Comparison of ENCODE assay signal across 9 cellular contexts in the genomic region with DNA sequence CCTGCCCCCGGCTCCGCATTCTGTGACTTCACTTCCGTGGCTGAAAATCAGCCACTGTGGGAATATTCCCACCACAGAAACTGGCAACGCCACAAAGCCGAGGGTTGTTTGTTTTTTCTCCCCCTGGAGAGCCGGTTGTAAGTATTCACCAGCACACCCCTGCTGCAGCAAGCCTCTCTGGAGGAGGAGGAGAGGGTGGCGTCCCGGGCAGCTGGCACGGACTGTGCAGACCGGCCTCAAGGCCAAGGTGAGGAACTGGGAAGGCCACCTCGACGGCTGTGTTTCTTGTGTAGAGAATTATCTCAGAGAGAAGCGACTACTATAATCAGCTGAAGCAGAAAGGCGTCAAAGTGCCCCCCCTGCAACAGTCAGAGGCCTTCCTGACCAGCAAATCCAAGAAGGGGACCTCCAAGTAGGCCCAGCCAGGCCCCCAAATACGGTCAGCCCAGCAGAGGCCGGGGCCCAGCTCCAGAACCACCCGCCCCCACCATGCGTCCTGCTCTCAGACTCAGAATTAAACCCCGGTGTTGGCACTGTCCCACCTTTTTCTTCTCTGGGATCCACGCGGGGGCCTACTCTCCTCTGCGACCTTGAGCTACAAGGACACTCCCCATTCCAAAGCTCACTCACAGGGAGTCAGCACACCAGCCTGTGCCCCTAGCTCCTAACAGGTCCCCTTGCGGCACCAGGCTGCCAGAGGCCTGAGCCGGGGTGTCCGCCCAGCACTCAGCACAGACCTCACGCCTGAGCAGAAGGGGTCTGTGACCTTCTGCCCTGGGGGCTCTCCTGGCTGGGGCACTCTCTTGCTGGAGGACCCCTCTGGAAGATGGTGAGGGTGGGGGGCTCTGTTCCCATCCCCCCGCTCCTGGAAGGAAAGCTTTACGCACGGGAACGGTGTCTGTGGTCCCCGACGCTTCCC. TPM values are rescaled to one million over a fixed set of nuclear protein-coding genes. Genes with fewer than 3 reads are reported as not detected.
DNase-seq lines count a peak whose midpoint lies in the region; ATAC-seq lines count a peak whose summit lies in the region.
"Had no signal": no experiment of that assay in that cellular context is flagged by ENCODE, and none has a peak within 500 bp of the region (broad histone marks: within the 10 kb centered on the region; RNA-seq: fewer than 3 reads in every experiment).

No MANE protein-coding gene starts in this region.

- DNase-seq in MG63 (no peak), SKM-1 treated with dmso at 0.1 percent for 144 hours (lab: John Stamatoyannopoulos, UW; ENCODE audit: unreplicated experiment) (no peak), SHP77 treated with DMSO at 0.1 percent for 48 hours (lab: John Stamatoyannopoulos, UW) (no peak)
- no peak for DNase-seq in effector memory CD4-positive, alpha-beta T cell
- peak; percentile 49 for DNase-seq in natural killer cell treated with Interleukin-12 subunit alpha and Interleukin-12 subunit beta and Interleukin-15 and Interleukin-18, amount 100 ng/mL, for 72 hours (ENCODE audit: low spot score)
- no peak for DNase-seq in stimulated activated naive CD4-positive, alpha-beta T cell (lab: John Stamatoyannopoulos, UW)
- DNase-seq: NCI-H524 treated with DMSO at 0.1 percent for 48 hours had no signal

- H3K9me3 ChIP-seq in BLaER1, result no peaks in the 10 kb centered on the region
- H3K9me3 ChIP-seq in MG63, result no peaks in the 10 kb centered on the region
- no peaks in the 10 kb centered on the region for H3K9me3 ChIP-seq in effector memory CD4-positive, alpha-beta T cell (ENCODE audit: control insufficient read depth, low read length)

- no peak overlapping the region for H3K27ac Mint-ChIP-seq in natural killer cell treated with Interleukin-12 subunit alpha and Interleukin-12 subunit beta and Interleukin-15 and Interleukin-18, amount 100 ng/mL, for 72 hours

- peak overlapping the region; percentile 95 for H3K4me2 ChIP-seq in BLaER1

- H3K27me3 Mint-ChIP-seq in natural killer cell treated with Interleukin-12 subunit alpha and Interleukin-12 subunit beta and Interleukin-15 and Interleukin-18, amount 100 ng/mL, for 72 hours, result peaks cover 0 to 3% of the 10 kb centered on the region in 2 donors

- peaks cover 79% of the 10 kb centered on the region for H3K4me1 ChIP-seq in BLaER1
- peaks cover 15% of the 10 kb centered on the region for H3K4me1 ChIP-seq in effector memory CD4-positive, alpha-beta T cell (ENCODE audit: control insufficient read depth, insufficient read depth, low read length, poor library complexity, severe bottlenecking)

- peaks cover 33% of the 10 kb centered on the region for H4K20me1 ChIP-seq in BLaER1

- no peaks in the 10 kb centered on the region for H3K9me3 Mint-ChIP-seq in natural killer cell treated with Interleukin-12 subunit alpha and Interleukin-12 subunit beta and Interleukin-15 and Interleukin-18, amount 100 ng/mL, for 72 hours

- peaks cover 0 to 3% of the 10 kb centered on the region in 2 donors for H3K4me1 Mint-ChIP-seq in natural killer cell treated with Interleukin-12 subunit alpha and Interleukin-12 subunit beta and Interleukin-15 and Interleukin-18, amount 100 ng/mL, for 72 hours (ENCODE audit: low read depth in 2 of 2)

- H3K27ac ChIP-seq in BLaER1, result peak overlapping the region; percentile 70
- H3K27ac ChIP-seq in effector memory CD4-positive, alpha-beta T cell (ENCODE audit: insufficient read depth, low read length, poor library complexity, severe bottlenecking), result peak overlapping the region; percentile 18

- ATAC-seq in natural killer cell treated with Interleukin-12 subunit alpha and Interleukin-12 subunit beta and Interleukin-15 and Interleukin-18, amount 100 ng/mL, for 72 hours, result no peak
- ATAC-seq in GM18870 (IDR thresholded peaks at IDR 0.05; ENCODE audit: unreplicated experiment), result no peak

- peak overlapping the region; percentile 71 for H3K4me3 ChIP-seq in BLaER1
- peak overlapping the region; percentile 49 for H3K4me3 ChIP-seq in MG63
- H3K4me3 ChIP-seq in effector memory CD4-positive, alpha-beta T cell (ENCODE audit: insufficient read depth, low read depth, low read length, poor library complexity, severe bottlenecking), result peak overlapping the region; percentile 60

- H3K36me3 ChIP-seq in BLaER1 (no peaks in the 10 kb centered on the region), MG63 (no peaks in the 10 kb centered on the region)
- no peaks in the 10 kb centered on the region for H3K36me3 ChIP-seq in effector memory CD4-positive, alpha-beta T cell (ENCODE audit: control insufficient read depth, insufficient read depth, low read length)

- no peaks in the 10 kb centered on the region for H3K36me3 Mint-ChIP-seq in natural killer cell treated with Interleukin-12 subunit alpha and Interleukin-12 subunit beta and Interleukin-15 and Interleukin-18, amount 100 ng/mL, for 72 hours

- peak overlapping the region; percentile 69 for H3K9ac ChIP-seq in BLaER1

- H3K4me3 Mint-ChIP-seq in natural killer cell treated with Interleukin-12 subunit alpha and Interleukin-12 subunit beta and Interleukin-15 and Interleukin-18, amount 100 ng/mL, for 72 hours, result peak overlapping the region; percentile 47

- H3K27me3 ChIP-seq in BLaER1 (no peaks in the 10 kb centered on the region), MG63 (no peaks in the 10 kb centered on the region)
- H3K27me3 ChIP-seq in effector memory CD4-positive, alpha-beta T cell (replicated peaks; ENCODE audit: control insufficient read depth, insufficient read depth, low read length, poor library complexity, severe bottlenecking), result no peaks in the 10 kb centered on the region

RNA-seq across cellular contexts. Expression of a gene that starts 1.2 kb away (rescaled TPM):
- not detected in 2 replicates for total RNA-seq in MG63 (2014; rRNA removed; shearing (Covaris generic); ENCODE audit: low replicate concordance)
- total RNA-seq in natural killer cell treated with Interleukin-12 subunit alpha and Interleukin-12 subunit beta and Interleukin-15 and Interleukin-18, amount 100 ng/mL, for 72 hours, result not detected

RNA-seq across cellular contexts. Expression of a gene that starts 19.1 kb away (rescaled TPM):
- not detected in 2 replicates for total RNA-seq in MG63 (2014; rRNA removed; shearing (Covaris generic); ENCODE audit: low replicate concordance)
- not detected for total RNA-seq in natural killer cell treated with Interleukin-12 subunit alpha and Interleukin-12 subunit beta and Interleukin-15 and Interleukin-18, amount 100 ng/mL, for 72 hours

RNA-seq across cellular contexts. Expression of a gene that starts 24.9 kb away (rescaled TPM):
- 52.4 and 71.1 TPM in 2 replicates for total RNA-seq in MG63 (2014; rRNA removed; shearing (Covaris generic); ENCODE audit: low replicate concordance)
- 10 to 100 TPM; 46.4 to 54.1 TPM for total RNA-seq in natural killer cell treated with Interleukin-12 subunit alpha and Interleukin-12 subunit beta and Interleukin-15 and Interleukin-18, amount 100 ng/mL, for 72 hours
